In the genomic region with DNA sequence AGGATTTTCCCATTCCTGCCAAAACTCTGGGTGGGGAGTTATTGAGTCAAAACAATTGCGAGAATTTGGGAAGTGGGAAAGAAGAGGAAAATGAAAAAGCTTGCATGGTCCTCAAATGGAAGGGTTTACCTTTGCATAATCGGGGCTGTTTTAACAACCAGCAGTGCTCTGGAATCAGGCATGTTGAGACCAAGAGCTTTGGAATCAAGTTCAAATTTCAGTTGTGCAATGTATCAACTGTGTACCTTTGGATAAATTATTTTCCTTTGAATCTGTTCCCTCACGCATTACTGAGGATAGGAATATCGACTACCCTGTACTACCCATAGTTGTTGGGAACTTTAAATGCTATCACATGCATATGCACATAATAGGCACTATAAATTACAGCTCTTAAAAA, we compare ENCODE assay signal across 30 cellular contexts.
"Had no signal": no experiment of that assay in that cellular context is flagged by ENCODE, and none has a peak within 500 bp of the region (broad histone marks: within the 10 kb centered on the region; RNA-seq: fewer than 3 reads in every experiment).

No MANE protein-coding gene starts in this region.

- H3K36me3 ChIP-seq: heart right ventricle, left lung, neural progenitor cell, neutrophil, ovary, prostate gland, sigmoid colon, spleen, tibial nerve, uterus had no signal

- H3K27ac ChIP-seq: heart right ventricle, hepatocyte, left lung, neural progenitor cell, neutrophil, ovary, prostate gland, spleen, tibial nerve, uterus had no signal

- FAIRE-seq: small intestine had no signal

- H3K9me3 Mint-ChIP-seq: naive thymus-derived CD4-positive, alpha-beta T cell; stimulated activated effector memory CD8-positive, alpha-beta T cell treated with anti-CD3 and anti-CD28 coated beads, Interleukin-12 subunit alpha, Interleukin-12 subunit beta, amount 100 ng/mL, for 72 hours; stimulated activated naive CD8-positive, alpha-beta T cell treated with anti-CD3 and anti-CD28 coated beads, Interleukin-15, amount 100 ng/mL, for 72 hours had no signal

- H3K27ac Mint-ChIP-seq: naive thymus-derived CD4-positive, alpha-beta T cell; neural progenitor cell; stimulated activated effector memory CD8-positive, alpha-beta T cell treated with anti-CD3 and anti-CD28 coated beads, Interleukin-12 subunit alpha, Interleukin-12 subunit beta, amount 100 ng/mL, for 72 hours; stimulated activated naive CD8-positive, alpha-beta T cell treated with anti-CD3 and anti-CD28 coated beads, Interleukin-15, amount 100 ng/mL, for 72 hours; type B pancreatic cell had no signal

- DNase-seq: heart right ventricle; islet precursor cell; kidney glomerular epithelial cell; left cardiac atrium; left lung; mesendoderm; midbrain; mucosa of descending colon; naive thymus-derived CD4-positive, alpha-beta T cell; nephron progenitor cell; occipital lobe; ovary; retina; right cardiac atrium; sigmoid colon; small intestine; spleen; stimulated activated CD4-positive, alpha-beta T cell treated with anti-CD3 and anti-CD28 coated beads, Interleukin-4, amount 100 ng/mL, for 24 hours; stimulated activated naive CD4-positive, alpha-beta T cell treated with Interleukin-2 at 50 U/mL for 16 hours; stimulated activated naive CD8-positive, alpha-beta T cell treated with anti-CD3 and anti-CD28 coated beads, Interleukin-15, amount 100 ng/mL, for 72 hours; substantia nigra; uterus had no signal

- H3K4me3 Mint-ChIP-seq: naive thymus-derived CD4-positive, alpha-beta T cell; nephron progenitor cell; neural progenitor cell; stimulated activated effector memory CD8-positive, alpha-beta T cell treated with anti-CD3 and anti-CD28 coated beads, Interleukin-12 subunit alpha, Interleukin-12 subunit beta, amount 100 ng/mL, for 72 hours; stimulated activated naive CD8-positive, alpha-beta T cell treated with anti-CD3 and anti-CD28 coated beads, Interleukin-15, amount 100 ng/mL, for 72 hours; type B pancreatic cell had no signal

- ATAC-seq: heart right ventricle; left cardiac atrium; left lung; mucosa of descending colon; naive thymus-derived CD4-positive, alpha-beta T cell; right cardiac atrium; stimulated activated effector memory CD8-positive, alpha-beta T cell treated with anti-CD3 and anti-CD28 coated beads, Interleukin-12 subunit alpha, Interleukin-12 subunit beta, amount 100 ng/mL, for 72 hours; stimulated activated naive CD8-positive, alpha-beta T cell treated with anti-CD3 and anti-CD28 coated beads, Interleukin-15, amount 100 ng/mL, for 72 hours had no signal

- H3K36me3 Mint-ChIP-seq: naive thymus-derived CD4-positive, alpha-beta T cell; neural progenitor cell; stimulated activated effector memory CD8-positive, alpha-beta T cell treated with anti-CD3 and anti-CD28 coated beads, Interleukin-12 subunit alpha, Interleukin-12 subunit beta, amount 100 ng/mL, for 72 hours had no signal

- H3K27me3 Mint-ChIP-seq: type B pancreatic cell had no signal

- H3K9me3 ChIP-seq: heart right ventricle, left lung, mucosa of descending colon, neutrophil, ovary, prostate gland, sigmoid colon, spleen, tibial nerve, uterus had no signal

- H3K4me3 ChIP-seq: heart right ventricle, hepatocyte, left lung, lung, mucosa of descending colon, neural progenitor cell, ovary, prostate gland, sigmoid colon, spleen, tibial nerve, uterus had no signal

- H3K27me3 ChIP-seq: heart right ventricle, hepatocyte, left lung, neural progenitor cell, neutrophil, ovary, sigmoid colon, spleen, tibial nerve, uterus had no signal

- H3K4me1 Mint-ChIP-seq: stimulated activated effector memory CD8-positive, alpha-beta T cell treated with anti-CD3 and anti-CD28 coated beads, Interleukin-12 subunit alpha, Interleukin-12 subunit beta, amount 100 ng/mL, for 72 hours had no signal

- H3K4me1 ChIP-seq: prostate gland had no signal
